In genomic region chr16:89217388-89218191, GRCh38 we compare ENCODE assay signal across 1 cellular context.
TF ChIP-seq lines count a peak whose summit lies in the region.

Gene ZNF778, plus strand, starts transcription at chr16:89217703. Its CDS starts 3,425 bp downstream, at chr16:89221128.

TF ChIP-seq in GM12878, 131 proteins besides CTCF, POLR2A, EP300 and RAD21 (continued from another document and continues in another):
- no peak for TF ChIP-seq ATF2 (IDR thresholded peaks at IDR 0.05; ENCODE audit: low read length)
- TF ChIP-seq YBX1 (IDR thresholded peaks at IDR 0.05): no peak
- peak; percentile 77 for TF ChIP-seq NBN (IDR thresholded peaks at IDR 0.05)
- TF ChIP-seq STAT1 (conservative IDR thresholded peaks at IDR 0.05): no peak
- peak; percentile 58; the same call in 1 of the 2 replicates for TF ChIP-seq ATF3 (IDR thresholded peaks at IDR 0.05; ENCODE audit: borderline replicate concordance, extremely low read depth, low read depth, low read length)
- peak; percentile 76 for TF ChIP-seq SMAD5 (IDR thresholded peaks at IDR 0.05; ENCODE audit: low read depth)
- 0 out of 2 replicates have a peak, but pooled peaks have one; percentile 14 for TF ChIP-seq NR2F1 (conservative IDR thresholded peaks at IDR 0.05)
- no peak for TF ChIP-seq HDAC6 (IDR thresholded peaks at IDR 0.05; ENCODE audit: unreplicated experiment)
- TF ChIP-seq RCOR1 (conservative IDR thresholded peaks at IDR 0.05; ENCODE audit: low read depth, low read length): no peak
- peak; percentile 74 for TF ChIP-seq ELK1 (IDR thresholded peaks at IDR 0.05; ENCODE audit: low read depth, low read length)
- peak; percentile 76; the same call in 2 of the 3 replicates for TF ChIP-seq POU2F2 (IDR thresholded peaks at IDR 0.05; ENCODE audit: borderline replicate concordance, low read depth, low read length)
- peak in 1 of 2 experiments; percentile 75; a peak in 2 of 4 replicates for TF ChIP-seq BHLHE40 (IDR thresholded peaks at IDR 0.05; ENCODE audit: borderline replicate concordance in 1 of 2, low read depth in 2 of 2, low read length in 1 of 2)
- no peak for TF ChIP-seq FOS (IDR thresholded peaks at IDR 0.05; ENCODE audit: borderline replicate concordance, extremely low read depth, insufficient read length)
- no peak for TF ChIP-seq RFX5 (IDR thresholded peaks at IDR 0.05; ENCODE audit: low read depth, low read length)
- peak; percentile 94 for TF ChIP-seq ZBTB40 (IDR thresholded peaks at IDR 0.05; ENCODE audit: borderline replicate concordance)
- no peak for TF ChIP-seq RBBP5 (conservative IDR thresholded peaks at IDR 0.05)
- TF ChIP-seq POLR2AphosphoS2 (IDR thresholded peaks at IDR 0.05; ENCODE audit: low read depth, low read length): peak; percentile 82; the same call in 1 of the 2 replicates
- no peak for TF ChIP-seq ZNF24 (IDR thresholded peaks at IDR 0.05)
- TF ChIP-seq SP1 (IDR thresholded peaks at IDR 0.05; ENCODE audit: low read depth, low read length): peak; percentile 43
- TF ChIP-seq MYC (IDR thresholded peaks at IDR 0.05; ENCODE audit: insufficient read depth, insufficient read length, insufficient replicate concordance, low read length, severe bottlenecking): no peak
- TF ChIP-seq IKZF1 (conservative IDR thresholded peaks at IDR 0.05): peak; percentile 81
- TF ChIP-seq CHD4 (IDR thresholded peaks at IDR 0.05): no peak
- TF ChIP-seq SPI1 (IDR thresholded peaks at IDR 0.05; ENCODE audit: borderline replicate concordance, insufficient read depth, low read depth, low read length): 0 out of 2 replicates have a peak, but pooled peaks have one; percentile 5
- TF ChIP-seq MTA2 (IDR thresholded peaks at IDR 0.05; ENCODE audit: low read depth): no peak
- no peak for TF ChIP-seq NR2C2 (IDR thresholded peaks at IDR 0.05; ENCODE audit: borderline replicate concordance, control insufficient read depth, insufficient read length, low read depth)
- no peak for TF ChIP-seq KAT2A (conservative IDR thresholded peaks at IDR 0.05; ENCODE audit: control insufficient read depth, low read depth, low read length)
- TF ChIP-seq MXI1 (IDR thresholded peaks at IDR 0.05; ENCODE audit: low read depth, low read length): peak; percentile 86
- TF ChIP-seq SRF (IDR thresholded peaks at IDR 0.05; ENCODE audit: low read depth in 2 of 2, low read length in 2 of 2): peak in 1 of 2 experiments; percentile 68; a peak in 1 of 4 replicates
- TF ChIP-seq SIN3A (IDR thresholded peaks at IDR 0.05; ENCODE audit: low read depth, low read length): peak; percentile 96; the same call in 1 of the 2 replicates
- no peak for TF ChIP-seq USF1 (IDR thresholded peaks at IDR 0.05; ENCODE audit: borderline replicate concordance, extremely low read length, insufficient read depth, low read depth, low read length)
- TF ChIP-seq STAT3 (IDR thresholded peaks at IDR 0.05; ENCODE audit: low read depth, low read length): no peak
- no peak for TF ChIP-seq CUX1 (IDR thresholded peaks at IDR 0.05; ENCODE audit: insufficient replicate concordance, low read depth, low read length)
- peak; percentile 70 for TF ChIP-seq MLLT1 (IDR thresholded peaks at IDR 0.05)
- no peak for TF ChIP-seq USF2 (IDR thresholded peaks at IDR 0.05; ENCODE audit: borderline replicate concordance, low read depth, low read length)
- no peak for TF ChIP-seq PKNOX1 (IDR thresholded peaks at IDR 0.05)
- TF ChIP-seq DPF2 (IDR thresholded peaks at IDR 0.05): peak; percentile 62; the same call in 1 of the 2 replicates
- no peak for TF ChIP-seq CEBPB (IDR thresholded peaks at IDR 0.05; ENCODE audit: borderline replicate concordance in 1 of 2, low read depth in 2 of 2, low read length in 2 of 2)
- TF ChIP-seq ESRRA (IDR thresholded peaks at IDR 0.05; ENCODE audit: low read length): no peak
- no peak for TF ChIP-seq SKIL (IDR thresholded peaks at IDR 0.05; ENCODE audit: low read depth, poor library complexity, severe bottlenecking)
